In genomic region chr7:100356416-100357068, GRCh38 we compare ENCODE assay signal across 1 cellular context.
TF ChIP-seq lines count a peak whose summit lies in the region.

No MANE protein-coding gene starts in this region.

TF ChIP-seq in H1, 55 proteins besides CTCF, POLR2A, EP300 and RAD21:
- no peak for TF ChIP-seq JUND (IDR thresholded peaks at IDR 0.05; ENCODE audit: low read length)
- TF ChIP-seq ATF3 (IDR thresholded peaks at IDR 0.05; ENCODE audit: insufficient read depth, low read depth, low read length): no peak
- no peak for TF ChIP-seq CBX5 (IDR thresholded peaks at IDR 0.05; ENCODE audit: low read depth, low read length)
- TF ChIP-seq BRCA1 (IDR thresholded peaks at IDR 0.05; ENCODE audit: low read depth, low read length): no peak
- no peak for TF ChIP-seq SP2 (IDR thresholded peaks at IDR 0.05; ENCODE audit: low read length)
- no peak for TF ChIP-seq HDAC2 (IDR thresholded peaks at IDR 0.05; ENCODE audit: borderline replicate concordance in 1 of 2, low read depth in 2 of 2, low read length in 2 of 2)
- no peak for TF ChIP-seq MAX (IDR thresholded peaks at IDR 0.05)
- TF ChIP-seq SIRT6 (IDR thresholded peaks at IDR 0.05; ENCODE audit: low read length): no peak
- no peak for TF ChIP-seq SIX5 (IDR thresholded peaks at IDR 0.05; ENCODE audit: low read depth, low read length)
- no peak for TF ChIP-seq TBP (IDR thresholded peaks at IDR 0.05; ENCODE audit: low read depth, low read length)
- no peak for TF ChIP-seq SUZ12 (IDR thresholded peaks at IDR 0.05; ENCODE audit: low read length)
- TF ChIP-seq POLR2AphosphoS5 (IDR thresholded peaks at IDR 0.05; ENCODE audit: low read depth, low read length): no peak
- no peak for TF ChIP-seq SAP30 (IDR thresholded peaks at IDR 0.05; ENCODE audit: insufficient read depth, insufficient replicate concordance, low read length)
- no peak for TF ChIP-seq TEAD4 (IDR thresholded peaks at IDR 0.05; ENCODE audit: low read depth, low read length)
- TF ChIP-seq RXRA (IDR thresholded peaks at IDR 0.05; ENCODE audit: insufficient read depth, low read depth, low read length): no peak
- TF ChIP-seq RFX5 (IDR thresholded peaks at IDR 0.05; ENCODE audit: borderline replicate concordance, low read depth, low read length): no peak
